ENCODE assay signal across 1 cellular context in the genomic region with DNA sequence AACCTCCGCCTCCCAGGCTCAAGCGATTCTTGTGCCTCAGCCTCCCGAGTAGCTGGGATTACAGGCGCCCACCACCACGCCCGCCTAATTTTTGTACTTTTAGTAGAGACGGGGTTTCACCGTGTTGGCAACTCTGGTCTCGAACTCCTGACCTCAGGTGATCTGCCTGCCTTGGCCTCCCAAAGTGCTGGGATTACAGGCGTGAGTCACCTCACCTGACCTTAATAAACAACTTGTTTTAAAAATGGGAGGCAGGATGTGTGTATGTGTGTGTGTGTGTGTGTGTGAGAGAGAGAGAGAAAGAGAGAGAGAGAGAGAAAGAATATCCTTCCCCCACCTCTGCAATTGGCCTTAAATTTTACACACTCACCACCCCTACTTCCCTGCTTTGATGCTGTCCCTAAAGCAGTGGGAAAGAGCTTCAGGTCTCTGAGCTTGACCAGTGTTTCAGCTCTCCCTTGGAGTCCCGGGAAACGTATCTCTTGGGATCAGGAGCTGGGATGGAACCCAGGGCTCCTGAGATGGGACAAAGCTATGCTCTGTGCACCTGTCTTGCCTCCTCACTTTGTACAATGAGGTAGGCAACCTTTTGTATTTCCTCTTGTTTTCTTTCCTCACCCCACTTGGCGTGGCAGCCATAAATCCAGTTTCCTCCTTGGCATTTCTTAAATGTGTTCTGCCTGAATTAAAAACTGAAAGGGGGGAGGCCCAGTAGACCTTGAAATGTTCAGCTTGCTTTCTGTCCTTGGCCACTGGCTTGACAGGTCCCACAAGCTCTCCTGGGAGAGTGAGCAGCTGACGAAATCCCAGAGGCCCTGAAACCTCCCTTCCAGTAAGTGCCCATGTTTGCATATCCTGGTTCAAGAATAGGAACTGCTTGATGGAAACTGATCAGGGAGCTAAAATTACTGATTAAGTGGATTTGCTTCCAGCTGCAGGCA.
A peak's percentile ranks its signal among the peaks of the same experiment; 100 is the strongest.
TF ChIP-seq lines count a peak whose summit lies in the region.

No MANE protein-coding gene starts in this region.

TF ChIP-seq in HepG2, 621 proteins besides CTCF, POLR2A, EP300 and RAD21 (continued from another document and continues in another):
- TF ChIP-seq, protein P1, sequence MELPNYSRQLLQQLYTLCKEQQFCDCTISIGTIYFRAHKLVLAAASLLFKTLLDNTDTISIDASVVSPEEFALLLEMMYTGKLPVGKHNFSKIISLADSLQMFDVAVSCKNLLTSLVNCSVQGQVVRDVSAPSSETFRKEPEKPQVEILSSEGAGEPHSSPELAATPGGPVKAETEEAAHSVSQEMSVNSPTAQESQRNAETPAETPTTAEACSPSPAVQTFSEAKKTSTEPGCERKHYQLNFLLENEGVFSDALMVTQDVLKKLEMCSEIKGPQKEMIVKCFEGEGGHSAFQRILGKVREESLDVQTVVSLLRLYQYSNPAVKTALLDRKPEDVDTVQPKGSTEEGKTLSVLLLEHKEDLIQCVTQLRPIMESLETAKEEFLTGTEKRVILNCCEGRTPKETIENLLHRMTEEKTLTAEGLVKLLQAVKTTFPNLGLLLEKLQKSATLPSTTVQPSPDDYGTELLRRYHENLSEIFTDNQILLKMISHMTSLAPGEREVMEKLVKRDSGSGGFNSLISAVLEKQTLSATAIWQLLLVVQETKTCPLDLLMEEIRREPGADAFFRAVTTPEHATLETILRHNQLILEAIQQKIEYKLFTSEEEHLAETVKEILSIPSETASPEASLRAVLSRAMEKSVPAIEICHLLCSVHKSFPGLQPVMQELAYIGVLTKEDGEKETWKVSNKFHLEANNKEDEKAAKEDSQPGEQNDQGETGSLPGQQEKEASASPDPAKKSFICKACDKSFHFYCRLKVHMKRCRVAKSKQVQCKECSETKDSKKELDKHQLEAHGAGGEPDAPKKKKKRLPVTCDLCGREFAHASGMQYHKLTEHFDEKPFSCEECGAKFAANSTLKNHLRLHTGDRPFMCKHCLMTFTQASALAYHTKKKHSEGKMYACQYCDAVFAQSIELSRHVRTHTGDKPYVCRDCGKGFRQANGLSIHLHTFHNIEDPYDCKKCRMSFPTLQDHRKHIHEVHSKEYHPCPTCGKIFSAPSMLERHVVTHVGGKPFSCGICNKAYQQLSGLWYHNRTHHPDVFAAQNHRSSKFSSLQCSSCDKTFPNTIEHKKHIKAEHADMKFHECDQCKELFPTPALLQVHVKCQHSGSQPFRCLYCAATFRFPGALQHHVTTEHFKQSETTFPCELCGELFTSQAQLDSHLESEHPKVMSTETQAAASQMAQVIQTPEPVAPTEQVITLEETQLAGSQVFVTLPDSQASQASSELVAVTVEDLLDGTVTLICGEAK (IDR thresholded peaks at IDR 0.05) = no peak
- TF ChIP-seq, protein P1 (CRISPR knock-in tag; IDR thresholded peaks at IDR 0.05) = no peak
- TF ChIP-seq KDM5B (CRISPR knock-in tag; IDR thresholded peaks at IDR 0.05; ENCODE audit: borderline replicate concordance) (no peak), PTBP1 (IDR thresholded peaks at IDR 0.05; ENCODE audit: low read depth, low read length, poor library complexity, severe bottlenecking) (no peak), ZNF780A (CRISPR knock-in tag; IDR thresholded peaks at IDR 0.05) (no peak), ZNF552 (CRISPR knock-in tag; IDR thresholded peaks at IDR 0.05; ENCODE audit: borderline replicate concordance) (no peak), MIER2 (CRISPR knock-in tag; IDR thresholded peaks at IDR 0.05) (no peak), HCFC1 (IDR thresholded peaks at IDR 0.05; ENCODE audit: low read depth, low read length) (no peak), NCOA5 (CRISPR knock-in tag; IDR thresholded peaks at IDR 0.05) (no peak), ZNF776 (CRISPR knock-in tag; IDR thresholded peaks at IDR 0.05) (no peak), RBM39 (IDR thresholded peaks at IDR 0.05; ENCODE audit: low read depth, low read length, poor library complexity, severe bottlenecking) (no peak), AKAP8 (CRISPR knock-in tag; IDR thresholded peaks at IDR 0.05) (no peak), SIN3B (IDR thresholded peaks at IDR 0.05; ENCODE audit: low read length) (no peak), SMARCE1 (IDR thresholded peaks at IDR 0.05; ENCODE audit: borderline replicate concordance) (no peak), MEIS1 (CRISPR knock-in tag; IDR thresholded peaks at IDR 0.05; ENCODE audit: borderline replicate concordance) (no peak), FOXA1 (IDR thresholded peaks at IDR 0.05) (no peak), FOXA1 (CRISPR knock-in tag; IDR thresholded peaks at IDR 0.05) (peak; percentile 74), SMYD3 (CRISPR knock-in tag; IDR thresholded peaks at IDR 0.05) (no peak), ZNF766 (CRISPR knock-in tag; IDR thresholded peaks at IDR 0.05; ENCODE audit: borderline replicate concordance) (no peak), ZNF446 (CRISPR knock-in tag; IDR thresholded peaks at IDR 0.05) (no peak), NR1H2 (CRISPR knock-in tag; IDR thresholded peaks at IDR 0.05; ENCODE audit: borderline replicate concordance, low read depth) (no peak), SP5 (CRISPR knock-in tag; IDR thresholded peaks at IDR 0.05; ENCODE audit: borderline replicate concordance, low read depth) (peak; percentile 23; the same call in 1 of the 2 replicates), ELF4 (CRISPR knock-in tag; IDR thresholded peaks at IDR 0.05; ENCODE audit: borderline replicate concordance) (no peak), ZMYM3 (CRISPR knock-in tag; IDR thresholded peaks at IDR 0.05) (peak; percentile 81), HNRNPL (IDR thresholded peaks at IDR 0.05; ENCODE audit: low read depth, low read length) (no peak), ZNF782 (CRISPR knock-in tag; IDR thresholded peaks at IDR 0.05; ENCODE audit: borderline replicate concordance) (no peak), XRCC5 (optimal IDR thresholded peaks at IDR 0.05; ENCODE audit: low read length) (no peak), ZNF350 (CRISPR knock-in tag; IDR thresholded peaks at IDR 0.05; ENCODE audit: borderline replicate concordance, low read depth) (peak; percentile 79), ZNF20 (CRISPR knock-in tag; IDR thresholded peaks at IDR 0.05) (no peak), ZNF747 (CRISPR knock-in tag; IDR thresholded peaks at IDR 0.05; ENCODE audit: borderline replicate concordance) (0 out of 2 replicates have a peak, but pooled peaks have one; percentile 32), CENPT (CRISPR knock-in tag; IDR thresholded peaks at IDR 0.05; ENCODE audit: low read depth) (no peak)
- TF ChIP-seq, protein P2, sequence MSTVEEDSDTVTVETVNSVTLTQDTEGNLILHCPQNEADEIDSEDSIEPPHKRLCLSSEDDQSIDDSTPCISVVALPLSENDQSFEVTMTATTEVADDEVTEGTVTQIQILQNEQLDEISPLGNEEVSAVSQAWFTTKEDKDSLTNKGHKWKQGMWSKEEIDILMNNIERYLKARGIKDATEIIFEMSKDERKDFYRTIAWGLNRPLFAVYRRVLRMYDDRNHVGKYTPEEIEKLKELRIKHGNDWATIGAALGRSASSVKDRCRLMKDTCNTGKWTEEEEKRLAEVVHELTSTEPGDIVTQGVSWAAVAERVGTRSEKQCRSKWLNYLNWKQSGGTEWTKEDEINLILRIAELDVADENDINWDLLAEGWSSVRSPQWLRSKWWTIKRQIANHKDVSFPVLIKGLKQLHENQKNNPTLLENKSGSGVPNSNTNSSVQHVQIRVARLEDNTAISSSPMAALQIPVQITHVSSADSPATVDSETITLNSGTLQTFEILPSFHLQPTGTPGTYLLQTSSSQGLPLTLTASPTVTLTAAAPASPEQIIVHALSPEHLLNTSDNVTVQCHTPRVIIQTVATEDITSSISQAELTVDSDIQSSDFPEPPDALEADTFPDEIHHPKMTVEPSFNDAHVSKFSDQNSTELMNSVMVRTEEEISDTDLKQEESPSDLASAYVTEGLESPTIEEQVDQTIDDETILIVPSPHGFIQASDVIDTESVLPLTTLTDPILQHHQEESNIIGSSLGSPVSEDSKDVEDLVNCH (CRISPR knock-in tag; IDR thresholded peaks at IDR 0.05) = no peak
- TF ChIP-seq, protein P3, sequence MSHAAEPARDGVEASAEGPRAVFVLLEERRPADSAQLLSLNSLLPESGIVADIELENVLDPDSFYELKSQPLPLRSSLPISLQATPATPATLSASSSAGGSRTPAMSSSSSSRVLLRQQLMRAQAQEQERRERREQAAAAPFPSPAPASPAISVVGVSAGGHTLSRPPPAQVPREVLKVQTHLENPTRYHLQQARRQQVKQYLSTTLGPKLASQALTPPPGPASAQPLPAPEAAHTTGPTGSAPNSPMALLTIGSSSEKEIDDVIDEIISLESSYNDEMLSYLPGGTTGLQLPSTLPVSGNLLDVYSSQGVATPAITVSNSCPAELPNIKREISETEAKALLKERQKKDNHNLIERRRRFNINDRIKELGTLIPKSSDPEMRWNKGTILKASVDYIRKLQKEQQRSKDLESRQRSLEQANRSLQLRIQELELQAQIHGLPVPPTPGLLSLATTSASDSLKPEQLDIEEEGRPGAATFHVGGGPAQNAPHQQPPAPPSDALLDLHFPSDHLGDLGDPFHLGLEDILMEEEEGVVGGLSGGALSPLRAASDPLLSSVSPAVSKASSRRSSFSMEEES (CRISPR knock-in tag; IDR thresholded peaks at IDR 0.05) = no peak; the same call in 1 of the 2 replicates
- TF ChIP-seq, protein P4, sequence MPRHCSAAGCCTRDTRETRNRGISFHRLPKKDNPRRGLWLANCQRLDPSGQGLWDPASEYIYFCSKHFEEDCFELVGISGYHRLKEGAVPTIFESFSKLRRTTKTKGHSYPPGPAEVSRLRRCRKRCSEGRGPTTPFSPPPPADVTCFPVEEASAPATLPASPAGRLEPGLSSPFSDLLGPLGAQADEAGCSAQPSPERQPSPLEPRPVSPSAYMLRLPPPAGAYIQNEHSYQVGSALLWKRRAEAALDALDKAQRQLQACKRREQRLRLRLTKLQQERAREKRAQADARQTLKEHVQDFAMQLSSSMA (CRISPR knock-in tag; IDR thresholded peaks at IDR 0.05) = no peak
- TF ChIP-seq, protein P5, sequence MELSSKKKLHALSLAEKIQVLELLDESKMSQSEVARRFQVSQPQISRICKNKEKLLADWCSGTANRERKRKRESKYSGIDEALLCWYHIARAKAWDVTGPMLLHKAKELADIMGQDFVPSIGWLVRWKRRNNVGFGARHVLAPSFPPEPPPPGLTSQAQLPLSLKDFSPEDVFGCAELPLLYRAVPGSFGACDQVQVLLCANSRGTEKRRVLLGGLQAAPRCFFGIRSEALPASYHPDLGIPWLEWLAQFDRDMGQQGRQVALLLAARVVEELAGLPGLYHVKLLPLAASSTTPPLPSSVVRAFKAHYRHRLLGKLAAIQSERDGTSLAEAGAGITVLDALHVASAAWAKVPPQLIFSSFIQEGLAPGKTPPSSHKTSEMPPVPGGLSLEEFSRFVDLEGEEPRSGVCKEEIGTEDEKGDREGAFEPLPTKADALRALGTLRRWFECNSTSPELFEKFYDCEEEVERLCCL (CRISPR knock-in tag; IDR thresholded peaks at IDR 0.05; ENCODE audit: borderline replicate concordance) = no peak
- TF ChIP-seq, protein P6, sequence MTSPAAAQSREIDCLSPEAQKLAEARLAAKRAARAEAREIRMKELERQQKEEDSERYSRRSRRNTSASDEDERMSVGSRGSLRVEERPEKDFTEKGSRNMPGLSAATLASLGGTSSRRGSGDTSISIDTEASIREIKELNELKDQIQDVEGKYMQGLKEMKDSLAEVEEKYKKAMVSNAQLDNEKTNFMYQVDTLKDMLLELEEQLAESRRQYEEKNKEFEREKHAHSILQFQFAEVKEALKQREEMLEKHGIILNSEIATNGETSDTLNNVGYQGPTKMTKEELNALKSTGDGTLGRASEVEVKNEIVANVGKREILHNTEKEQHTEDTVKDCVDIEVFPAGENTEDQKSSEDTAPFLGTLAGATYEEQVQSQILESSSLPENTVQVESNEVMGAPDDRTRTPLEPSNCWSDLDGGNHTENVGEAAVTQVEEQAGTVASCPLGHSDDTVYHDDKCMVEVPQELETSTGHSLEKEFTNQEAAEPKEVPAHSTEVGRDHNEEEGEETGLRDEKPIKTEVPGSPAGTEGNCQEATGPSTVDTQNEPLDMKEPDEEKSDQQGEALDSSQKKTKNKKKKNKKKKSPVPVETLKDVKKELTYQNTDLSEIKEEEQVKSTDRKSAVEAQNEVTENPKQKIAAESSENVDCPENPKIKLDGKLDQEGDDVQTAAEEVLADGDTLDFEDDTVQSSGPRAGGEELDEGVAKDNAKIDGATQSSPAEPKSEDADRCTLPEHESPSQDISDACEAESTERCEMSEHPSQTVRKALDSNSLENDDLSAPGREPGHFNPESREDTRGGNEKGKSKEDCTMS (CRISPR knock-in tag; conservative IDR thresholded peaks at IDR 0.05) = no peak
- TF ChIP-seq, protein P7, sequence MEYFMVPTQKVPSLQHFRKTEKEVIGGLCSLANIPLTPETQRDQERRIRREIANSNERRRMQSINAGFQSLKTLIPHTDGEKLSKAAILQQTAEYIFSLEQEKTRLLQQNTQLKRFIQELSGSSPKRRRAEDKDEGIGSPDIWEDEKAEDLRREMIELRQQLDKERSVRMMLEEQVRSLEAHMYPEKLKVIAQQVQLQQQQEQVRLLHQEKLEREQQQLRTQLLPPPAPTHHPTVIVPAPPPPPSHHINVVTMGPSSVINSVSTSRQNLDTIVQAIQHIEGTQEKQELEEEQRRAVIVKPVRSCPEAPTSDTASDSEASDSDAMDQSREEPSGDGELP (IDR thresholded peaks at IDR 0.05; ENCODE audit: borderline replicate concordance, low read depth) = peak; percentile 84; the same call in 1 of the 2 replicates
- TF ChIP-seq, protein P8, sequence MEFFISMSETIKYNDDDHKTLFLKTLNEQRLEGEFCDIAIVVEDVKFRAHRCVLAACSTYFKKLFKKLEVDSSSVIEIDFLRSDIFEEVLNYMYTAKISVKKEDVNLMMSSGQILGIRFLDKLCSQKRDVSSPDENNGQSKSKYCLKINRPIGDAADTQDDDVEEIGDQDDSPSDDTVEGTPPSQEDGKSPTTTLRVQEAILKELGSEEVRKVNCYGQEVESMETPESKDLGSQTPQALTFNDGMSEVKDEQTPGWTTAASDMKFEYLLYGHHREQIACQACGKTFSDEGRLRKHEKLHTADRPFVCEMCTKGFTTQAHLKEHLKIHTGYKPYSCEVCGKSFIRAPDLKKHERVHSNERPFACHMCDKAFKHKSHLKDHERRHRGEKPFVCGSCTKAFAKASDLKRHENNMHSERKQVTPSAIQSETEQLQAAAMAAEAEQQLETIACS (CRISPR knock-in tag; IDR thresholded peaks at IDR 0.05) = no peak
